ENCODE assay signal across 36 cellular contexts in the genomic region with DNA sequence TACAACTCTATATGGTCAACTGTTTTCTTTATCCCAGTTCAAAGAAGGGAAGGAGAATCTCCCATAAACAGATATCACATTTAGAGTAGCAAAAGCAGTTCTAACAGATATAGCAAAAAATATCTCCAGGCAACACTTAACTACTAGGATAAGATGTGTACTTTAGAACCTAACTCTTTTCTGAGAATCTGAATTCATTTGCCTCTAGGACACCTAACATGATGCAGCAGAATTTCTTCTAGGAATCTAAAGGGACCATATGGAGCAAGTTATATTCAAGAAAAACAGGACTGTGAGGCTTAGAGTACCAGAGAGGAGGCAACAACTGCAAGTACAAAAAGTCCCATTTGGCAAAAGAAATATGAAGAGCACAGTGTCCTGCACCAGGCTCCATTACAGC.
"Had no signal": no experiment of that assay in that cellular context is flagged by ENCODE, and none has a peak within 500 bp of the region (broad histone marks: within the 10 kb centered on the region; RNA-seq: fewer than 3 reads in every experiment).

No MANE protein-coding gene starts in this region.

- H3K27me3 ChIP-seq: MG63 had no signal

- H3K36me3 ChIP-seq: MG63 had no signal

- DNase-seq: Kasumi-1, MG63, MM.1S, MV-4-11, NCI-H1048, NCI-H1092, NCI-H1092 treated with DMSO at 0.1 percent for 48 hours, NCI-H1105, NCI-H1105 treated with DMSO at 0.1 percent for 48 hours, NCI-H1417, NCI-H1417 treated with DMSO at 0.1 percent for 48 hours, NCI-H1436, NCI-H1436 treated with DMSO at 0.1 percent for 48 hours, NCI-H146, NCI-H1694, NCI-H1694 treated with DMSO at 0.1 percent for 48 hours, NCI-H187, NCI-H187 treated with DMSO at 0.1 percent for 48 hours, NCI-H1930, NCI-H2029, NCI-H2029 treated with DMSO at 0.1 percent for 48 hours, NCI-H2081, NCI-H2081 treated with DMSO at 0.1 percent for 48 hours, NCI-H2107, NCI-H2171, NCI-H2171 treated with DMSO at 0.1 percent for 48 hours, NCI-H2227 treated with DMSO at 0.1 percent for 48 hours, NCI-H226, NCI-H345, NCI-H446, NCI-H446 treated with DMSO at 0.1 percent for 48 hours, NCI-H510A, NCI-H510A treated with DMSO at 0.1 percent for 48 hours, NCI-H524, NCI-H524 treated with DMSO at 0.1 percent for 48 hours, NCI-H526 had no signal

- H3K4me3 ChIP-seq: MG63 had no signal
